Comparison of ENCODE assay signal across 1 cellular context in the genomic region with DNA sequence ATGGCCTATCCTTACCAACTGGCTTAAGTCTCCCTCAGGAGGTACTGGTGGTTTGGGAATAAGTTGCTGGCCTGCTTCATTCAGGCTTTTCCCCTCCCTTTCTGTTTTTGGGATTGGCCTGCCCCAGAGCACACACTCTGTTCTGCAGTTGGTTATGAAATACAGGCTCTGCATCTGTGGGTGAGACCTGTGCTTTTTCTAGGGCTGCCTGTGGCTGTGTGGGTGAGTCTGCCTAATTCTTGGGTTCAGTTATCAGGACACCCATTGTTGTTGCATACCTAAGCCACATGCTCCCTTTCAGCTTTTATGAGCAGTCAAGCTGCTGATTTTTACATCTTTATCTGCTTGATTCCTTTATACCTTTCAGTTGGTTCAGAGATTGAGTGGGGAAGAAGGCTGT.
TF ChIP-seq lines count a peak whose summit lies in the region.

No MANE protein-coding gene starts in this region.

TF ChIP-seq in IMR-90, 13 proteins besides CTCF, POLR2A, EP300 and RAD21 (continued from another document):
- TF ChIP-seq USF2 (IDR thresholded peaks at IDR 0.05; ENCODE audit: low read depth, low read length) = no peak
- no peak for TF ChIP-seq FOS (IDR thresholded peaks at IDR 0.05; ENCODE audit: low read depth, low read length)
- TF ChIP-seq RFX5 (IDR thresholded peaks at IDR 0.05; ENCODE audit: low read depth, low read length) = no peak
- TF ChIP-seq MAZ (IDR thresholded peaks at IDR 0.05; ENCODE audit: borderline replicate concordance, low read depth, low read length) = no peak
- no peak for TF ChIP-seq CHD1 (IDR thresholded peaks at IDR 0.05; ENCODE audit: low read depth, low read length)
- TF ChIP-seq RCOR1 (IDR thresholded peaks at IDR 0.05; ENCODE audit: insufficient replicate concordance, low read length) = no peak
- no peak for TF ChIP-seq NFE2L2 (IDR thresholded peaks at IDR 0.05; ENCODE audit: low read depth, low read length)
- TF ChIP-seq MAFK (IDR thresholded peaks at IDR 0.05; ENCODE audit: low read depth, low read length) = no peak
- no peak for TF ChIP-seq ELK1 (IDR thresholded peaks at IDR 0.05; ENCODE audit: borderline replicate concordance, low read depth, low read length)
- no peak for TF ChIP-seq SMC3 (IDR thresholded peaks at IDR 0.05; ENCODE audit: low read depth, low read length)
